ENCODE assay signal across 11 cellular contexts in the genomic region with DNA sequence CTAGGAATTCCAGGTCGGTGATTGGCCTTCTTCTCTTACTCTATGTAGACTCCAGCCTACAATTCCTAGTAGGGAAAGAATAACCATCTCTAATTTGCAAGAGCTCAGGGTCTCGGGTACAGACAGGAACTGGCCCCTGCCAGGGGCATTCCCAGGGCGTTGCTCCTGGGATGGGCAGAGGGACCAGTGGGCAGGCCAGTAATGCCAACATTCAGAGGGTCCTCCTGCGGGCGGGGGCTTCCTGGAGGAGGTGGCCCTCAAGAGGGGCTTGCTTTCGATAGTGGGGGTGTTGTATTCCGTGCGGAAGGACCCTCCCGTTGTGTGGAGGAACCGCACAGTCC.
DNase-seq lines count a peak whose midpoint lies in the region; ATAC-seq, FAIRE-seq and TF ChIP-seq lines count a peak whose summit lies in the region.
"Had no signal": no experiment of that assay in that cellular context is flagged by ENCODE, and none has a peak within 500 bp of the region (broad histone marks: within the 10 kb centered on the region; RNA-seq: fewer than 3 reads in every experiment).

No MANE protein-coding gene starts in this region.

- H3K4me1 Mint-ChIP-seq in activated T-helper 17 cell treated with anti-CD3 and anti-CD28 coated beads, Interleukin-2, amount 50 U/mL, for 72 hours = no peaks in the 10 kb centered on the region

- peak overlapping the region; percentile 87 for H3K4me2 ChIP-seq in A549
- peak overlapping the region; percentile 74 for H3K4me2 ChIP-seq in DOHH2 (ENCODE audit: low read length)
- no peak overlapping the region for H3K4me2 ChIP-seq in mesenchymal stem cell (ENCODE audit: low read length, poor library complexity, severe bottlenecking)

- H2BK12ac ChIP-seq in mesenchymal stem cell (ENCODE audit: low read length in 2 of 2) = no peak overlapping the region

- no peaks in the 10 kb centered on the region for H4K20me1 ChIP-seq in DOHH2 (ENCODE audit: control insufficient read depth, insufficient read depth, low read depth, low read length)

- H3K36me3 ChIP-seq in DOHH2 (ENCODE audit: control insufficient read depth, low read length) = no peaks in the 10 kb centered on the region
- H3K36me3 ChIP-seq in mesenchymal stem cell (ENCODE audit: control insufficient read depth in 1 of 2, insufficient read depth in 2 of 2, low read depth in 1 of 2, low read length in 2 of 2) = no peaks in the 10 kb centered on the region

- peak overlapping the region; percentile 36 for H3K4me3 Mint-ChIP-seq in activated T-helper 17 cell treated with anti-CD3 and anti-CD28 coated beads, Interleukin-2, amount 50 U/mL, for 72 hours

- no peak overlapping the region for H3K23ac ChIP-seq in mesenchymal stem cell (ENCODE audit: low read length in 2 of 2)

- no peak for TF ChIP-seq POLR2A in A549 (IDR thresholded peaks at IDR 0.05; ENCODE audit: low read length)

- H3K79me2 ChIP-seq in DOHH2 (ENCODE audit: control insufficient read depth, low read length) = no peaks in the 10 kb centered on the region

- peak overlapping the region; percentile 77 for H3K9ac ChIP-seq in mesenchymal stem cell (ENCODE audit: low read length)

- H2BK15ac ChIP-seq in mesenchymal stem cell (ENCODE audit: low read depth, poor library complexity, severe bottlenecking) = no peak overlapping the region

- H3K14ac ChIP-seq in mesenchymal stem cell (ENCODE audit: low read length in 2 of 2) = no peak overlapping the region

- peaks cover 4% of the 10 kb centered on the region for H3K27me3 Mint-ChIP-seq in activated T-helper 17 cell treated with anti-CD3 and anti-CD28 coated beads, Interleukin-2, amount 50 U/mL, for 72 hours

- no peak overlapping the region for H3K27ac Mint-ChIP-seq in activated T-helper 17 cell treated with anti-CD3 and anti-CD28 coated beads, Interleukin-2, amount 50 U/mL, for 72 hours

- H3K9me3 ChIP-seq in A549 (no peaks in the 10 kb centered on the region), DOHH2 (ENCODE audit: control insufficient read depth, insufficient read depth, low read length) (no peaks in the 10 kb centered on the region), mesenchymal stem cell (ENCODE audit: control insufficient read depth, low read length) (no peaks in the 10 kb centered on the region)
- H3K9me3 ChIP-seq: mucosa of descending colon had no signal

- ATAC-seq in A549 = peak; percentile 24 to 56; a peak in 4 of 6 replicates
- ATAC-seq in activated T-helper 17 cell treated with anti-CD3 and anti-CD28 coated beads, Interleukin-2, amount 50 U/mL, for 72 hours (replicated peaks) = no peak
- ATAC-seq in HG03095 (IDR thresholded peaks at IDR 0.05; ENCODE audit: unreplicated experiment) = no peak

- no peak overlapping the region for H2BK120ac ChIP-seq in mesenchymal stem cell (ENCODE audit: low read depth, low read length)

- 34% methylated on average over 10 of the region's 10 CpGs for WGBS in A549 (ENCODE audit: missing lambda C conversion rate)
- WGBS in mesenchymal stem cell = 76% methylated on average over 10 of the region's 10 CpGs

- POLR2A ChIA-PET in A549 (lab: Yijun Ruan, JAX) = interaction anchor here (1.4 to 1.5 kb wide), 2 partner anchors 18 to 341 kb away, joined by 4 to 5 read pairs; no protein-coding TSS in a partner anchor

- no peak overlapping the region for H2AK5ac ChIP-seq in mesenchymal stem cell (ENCODE audit: low read length, severe bottlenecking)

- no peak for DNase-seq in A549 (ENCODE audit: low read depth in 1 of 2, low spot score in 1 of 2)
- DNase-seq in mesenchymal stem cell = no peak
- DNase-seq in SKM-1 (lab: John Stamatoyannopoulos, UW; ENCODE audit: unreplicated experiment) = no peak
- no peak for DNase-seq in activated effector memory CD4-positive, alpha-beta T cell treated with Interleukin-2 at 50 U/mL for 16 hours
- DNase-seq in GM19239 (ENCODE audit: insufficient read length, low spot score) = no peak
- DNase-seq: cortex of kidney had no signal

- no peak overlapping the region for H4K91ac ChIP-seq in mesenchymal stem cell (ENCODE audit: low read length)

- H3F3A ChIP-seq in DOHH2 (ENCODE audit: control insufficient read depth, insufficient read depth) = no peaks in the 10 kb centered on the region

- no peak overlapping the region for H3K18ac ChIP-seq in mesenchymal stem cell (ENCODE audit: low read depth in 1 of 2, low read length in 2 of 2)

- TF ChIP-seq RAD21 in A549 (conservative IDR thresholded peaks at IDR 0.05 in 1 of 2, IDR thresholded peaks at IDR 0.05 in 1 of 2) = no peak

- FAIRE-seq in A549 (lab: Jason Lieb, UNC) = no peak
- FAIRE-seq in GM19239 (lab: Jason Lieb, UNC) = no peak

- H3K27ac ChIP-seq in A549 (peak overlapping the region; percentile 91 to 93), DOHH2 (ENCODE audit: low read depth, low read length) (no peak overlapping the region), mesenchymal stem cell (ENCODE audit: low read length, poor library complexity, severe bottlenecking) (no peak overlapping the region)
- H3K27ac ChIP-seq: HL-60 had no signal

- no peak overlapping the region for H2AFZ ChIP-seq in mesenchymal stem cell (ENCODE audit: low read depth, low read length)

- no peak overlapping the region for H4K8ac ChIP-seq in mesenchymal stem cell (ENCODE audit: low read length)

- no peak overlapping the region for H2BK5ac ChIP-seq in mesenchymal stem cell (ENCODE audit: low read depth, low read length, poor library complexity, severe bottlenecking)

- H3K9me2 ChIP-seq in DOHH2 (replicated peaks; ENCODE audit: control insufficient read depth, low read length) = no peaks in the 10 kb centered on the region

- H3K4me3 ChIP-seq in A549 (peak overlapping the region; percentile 51; the same call in 2 of the 3 replicates), DOHH2 (ENCODE audit: low read length) (peak overlapping the region; percentile 66; the same call in 1 of the 2 replicates), mesenchymal stem cell (ENCODE audit: insufficient read depth in 1 of 2, low read depth in 1 of 2, low read length in 2 of 2) (peak overlapping the region in 1 of 2 experiments; percentile 73)
- H3K4me3 ChIP-seq: mucosa of descending colon had no signal

- TF ChIP-seq EP300 in A549 (IDR thresholded peaks at IDR 0.05) = no peak

- H3K79me1 ChIP-seq in mesenchymal stem cell (replicated peaks; ENCODE audit: low read length, poor library complexity, severe bottlenecking) = no peaks in the 10 kb centered on the region

- TF ChIP-seq CTCF in A549 (IDR thresholded peaks at IDR 0.05) (no peak), DOHH2 (IDR thresholded peaks at IDR 0.05; ENCODE audit: low read depth, low read length, poor library complexity, severe bottlenecking) (no peak)

- no peaks in the 10 kb centered on the region for H3K36me3 Mint-ChIP-seq in activated T-helper 17 cell treated with anti-CD3 and anti-CD28 coated beads, Interleukin-2, amount 50 U/mL, for 72 hours (ENCODE audit: low read depth)

- CTCF ChIA-PET in A549 (lab: Yijun Ruan, JAX) = interaction anchor here (0.5 to 7.1 kb wide), 55 partner anchors 10 to 484 kb away, joined by 3 to 67 read pairs (median 5); no protein-coding TSS in a partner anchor

- no peaks in the 10 kb centered on the region for H3K9me3 Mint-ChIP-seq in activated T-helper 17 cell treated with anti-CD3 and anti-CD28 coated beads, Interleukin-2, amount 50 U/mL, for 72 hours

- H3K4me1 ChIP-seq in A549 (peaks cover 15% of the 10 kb centered on the region), DOHH2 (ENCODE audit: control insufficient read depth, low read length) (peaks cover 9% of the 10 kb centered on the region), mesenchymal stem cell (ENCODE audit: control insufficient read depth, insufficient read depth, low read depth, low read length) (peaks cover 8% of the 10 kb centered on the region)

- H3K4ac ChIP-seq in mesenchymal stem cell (ENCODE audit: low read depth in 1 of 2, low read length in 2 of 2) = no peak overlapping the region

- H3K27me3 ChIP-seq in DOHH2 (ENCODE audit: control insufficient read depth, low read length) (peaks cover 12% of the 10 kb centered on the region; the same call in 1 of the 2 replicates), mesenchymal stem cell (ENCODE audit: control insufficient read depth in 1 of 2, insufficient read depth in 1 of 2, low read length in 2 of 2) (peaks cover 4 to 29% of the 10 kb centered on the region in 2 experiments)

TF ChIP-seq in A549, 52 proteins besides CTCF, POLR2A, EP300 and RAD21 (continues in another document):
- TF ChIP-seq CHD4 (IDR thresholded peaks at IDR 0.05; ENCODE audit: borderline replicate concordance) (no peak), TFCP2L1 (CRISPR knock-in tag; IDR thresholded peaks at IDR 0.05) (no peak), RFX5 (IDR thresholded peaks at IDR 0.05) (no peak)
- TF ChIP-seq, protein P1, sequence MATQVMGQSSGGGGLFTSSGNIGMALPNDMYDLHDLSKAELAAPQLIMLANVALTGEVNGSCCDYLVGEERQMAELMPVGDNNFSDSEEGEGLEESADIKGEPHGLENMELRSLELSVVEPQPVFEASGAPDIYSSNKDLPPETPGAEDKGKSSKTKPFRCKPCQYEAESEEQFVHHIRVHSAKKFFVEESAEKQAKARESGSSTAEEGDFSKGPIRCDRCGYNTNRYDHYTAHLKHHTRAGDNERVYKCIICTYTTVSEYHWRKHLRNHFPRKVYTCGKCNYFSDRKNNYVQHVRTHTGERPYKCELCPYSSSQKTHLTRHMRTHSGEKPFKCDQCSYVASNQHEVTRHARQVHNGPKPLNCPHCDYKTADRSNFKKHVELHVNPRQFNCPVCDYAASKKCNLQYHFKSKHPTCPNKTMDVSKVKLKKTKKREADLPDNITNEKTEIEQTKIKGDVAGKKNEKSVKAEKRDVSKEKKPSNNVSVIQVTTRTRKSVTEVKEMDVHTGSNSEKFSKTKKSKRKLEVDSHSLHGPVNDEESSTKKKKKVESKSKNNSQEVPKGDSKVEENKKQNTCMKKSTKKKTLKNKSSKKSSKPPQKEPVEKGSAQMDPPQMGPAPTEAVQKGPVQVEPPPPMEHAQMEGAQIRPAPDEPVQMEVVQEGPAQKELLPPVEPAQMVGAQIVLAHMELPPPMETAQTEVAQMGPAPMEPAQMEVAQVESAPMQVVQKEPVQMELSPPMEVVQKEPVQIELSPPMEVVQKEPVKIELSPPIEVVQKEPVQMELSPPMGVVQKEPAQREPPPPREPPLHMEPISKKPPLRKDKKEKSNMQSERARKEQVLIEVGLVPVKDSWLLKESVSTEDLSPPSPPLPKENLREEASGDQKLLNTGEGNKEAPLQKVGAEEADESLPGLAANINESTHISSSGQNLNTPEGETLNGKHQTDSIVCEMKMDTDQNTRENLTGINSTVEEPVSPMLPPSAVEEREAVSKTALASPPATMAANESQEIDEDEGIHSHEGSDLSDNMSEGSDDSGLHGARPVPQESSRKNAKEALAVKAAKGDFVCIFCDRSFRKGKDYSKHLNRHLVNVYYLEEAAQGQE (IDR thresholded peaks at IDR 0.05) = no peak

Comparison
In these comparisons a context has a peak if more than half of its experiments do, and no peak if none do; other contexts are left out.
1. ATAC-seq: peak in A549 (2 of 2); none in activated T-helper 17 cell treated with anti-CD3 and anti-CD28 coated beads, Interleukin-2, amount 50 U/mL, for 72 hours (single experiment) and HG03095 (single experiment).
2. H3K27ac ChIP-seq: peak in A549 (2 of 2); none in DOHH2 (single experiment) and mesenchymal stem cell (single experiment).